16 cellular contexts compared by ENCODE assay signal in the genomic region with DNA sequence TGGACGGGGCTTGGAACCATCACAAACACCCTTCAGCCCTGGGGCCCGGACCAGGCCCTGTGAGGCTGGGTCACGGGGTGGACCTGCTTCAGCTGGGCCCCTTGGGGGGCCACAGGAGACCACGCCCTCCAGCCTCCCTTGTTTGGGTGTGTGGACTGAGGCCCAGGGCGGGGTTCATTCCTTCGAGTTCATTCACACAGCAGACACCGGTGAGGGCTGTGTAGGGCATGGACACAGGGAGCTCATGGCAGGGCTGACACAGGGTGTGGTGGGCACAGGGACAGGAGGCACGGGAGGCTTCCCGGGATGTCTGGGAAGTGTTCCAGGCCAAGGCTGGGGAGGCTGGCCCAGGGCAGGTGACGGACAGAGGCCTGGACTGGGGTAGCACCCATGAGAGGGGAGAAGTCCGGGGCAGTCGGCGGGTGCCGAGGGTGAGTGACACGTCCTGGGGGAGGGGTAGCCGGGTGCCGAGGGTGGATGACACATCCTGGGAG. TPM values are rescaled to one million over a fixed set of nuclear protein-coding genes. Genes with fewer than 3 reads are reported as not detected.
A peak's percentile ranks its signal among the peaks of the same experiment; 100 is the strongest.
DNase-seq lines count a peak whose midpoint lies in the region; ATAC-seq and TF ChIP-seq lines count a peak whose summit lies in the region.
"Had no signal": no experiment of that assay in that cellular context is flagged by ENCODE, and none has a peak within 500 bp of the region (broad histone marks: within the 10 kb centered on the region; RNA-seq: fewer than 3 reads in every experiment).

No MANE protein-coding gene starts in this region.

- no peaks in the 10 kb centered on the region for H3K79me2 ChIP-seq in GM23338 (replicated peaks; ENCODE audit: insufficient read depth)

- DNase-seq in MCF 10A (ENCODE audit: unreplicated experiment) (peak; percentile 31), breast epithelium (ENCODE audit: low spot score in 2 of 2) (no peak), choroid plexus epithelial cell (ENCODE audit: low read depth) (peak; percentile 40), left lung (no peak), vagina (ENCODE audit: extremely low spot score in 2 of 2) (no peak), retina (no peak), GM23338 (ENCODE audit: low spot score) (no peak), glutamatergic neuron (no peak)
- DNase-seq: activated gamma-delta T cell; effector CD4-positive, alpha-beta T cell; GDM1; islet precursor cell; NCI-H146; Peyer's patch; right lobe of liver had no signal

- no peaks in the 10 kb centered on the region for H3K36me3 ChIP-seq in breast epithelium
- peaks cover 0 to 19% of the 10 kb centered on the region in 2 donors for H3K36me3 ChIP-seq in left lung
- H3K36me3 ChIP-seq in vagina: no peaks in the 10 kb centered on the region
- no peaks in the 10 kb centered on the region for H3K36me3 ChIP-seq in GM23338 (ENCODE audit: insufficient read depth)
- H3K36me3 ChIP-seq: Peyer's patch, right lobe of liver had no signal

- no peaks in the 10 kb centered on the region for H3K4me1 ChIP-seq in breast epithelium
- no peaks in the 10 kb centered on the region for H3K4me1 ChIP-seq in left lung
- H3K4me1 ChIP-seq in vagina: peaks cover 24% of the 10 kb centered on the region
- no peaks in the 10 kb centered on the region for H3K4me1 ChIP-seq in GM23338 (ENCODE audit: insufficient read depth)
- H3K4me1 ChIP-seq: Peyer's patch, right lobe of liver had no signal

- H3K9me2 ChIP-seq in GM23338 (ENCODE audit: insufficient read depth): no peaks in the 10 kb centered on the region

- H3K9me3 ChIP-seq in breast epithelium (no peaks in the 10 kb centered on the region), left lung (no peaks in the 10 kb centered on the region), vagina (no peaks in the 10 kb centered on the region)
- H3K9me3 ChIP-seq: Peyer's patch, right lobe of liver had no signal

- H3K4me1 Mint-ChIP-seq in MCF 10A (ENCODE audit: insufficient read depth, unreplicated experiment) (peaks cover 5% of the 10 kb centered on the region), GM23338 (no peaks in the 10 kb centered on the region), glutamatergic neuron (ENCODE audit: low read depth, unreplicated experiment) (peaks cover 2% of the 10 kb centered on the region)

- no peak overlapping the region for H2AFZ ChIP-seq in GM23338

- no peaks in the 10 kb centered on the region for H3K27me3 ChIP-seq in breast epithelium
- no peaks in the 10 kb centered on the region for H3K27me3 ChIP-seq in left lung
- H3K27me3 ChIP-seq in vagina: no peaks in the 10 kb centered on the region
- H3K27me3 ChIP-seq in GM23338 (ENCODE audit: insufficient read depth): no peaks in the 10 kb centered on the region
- H3K27me3 ChIP-seq: Peyer's patch, right lobe of liver had no signal

- intact Hi-C loops in MCF 10A (cut with micrococcal nuclease) (no loop called here), breast epithelium (cut with DNase I; ENCODE audit: low total_unique reads) (no loop called here), left lung (cut with DNase I) (no loop called here), vagina (cut with DNase I) (loop anchor here (5.0 kb wide), 1 partner anchor 1607 kb away; no protein-coding TSS in a partner anchor)

- H3K27ac Mint-ChIP-seq in MCF 10A (ENCODE audit: low read depth, unreplicated experiment) (peak overlapping the region; percentile 54), GM23338 (no peak overlapping the region), glutamatergic neuron (ENCODE audit: unreplicated experiment) (no peak overlapping the region)

- no peaks in the 10 kb centered on the region for H3K9me3 Mint-ChIP-seq in MCF 10A (ENCODE audit: unreplicated experiment)
- no peaks in the 10 kb centered on the region for H3K9me3 Mint-ChIP-seq in GM23338
- H3K9me3 Mint-ChIP-seq in glutamatergic neuron (ENCODE audit: unreplicated experiment): peaks cover 9% of the 10 kb centered on the region

- H3F3A ChIP-seq in GM23338 (replicated peaks; ENCODE audit: low read depth): no peaks in the 10 kb centered on the region

- CTCF ChIA-PET in MCF 10A (lab: Yijun Ruan, JAX): interaction anchor here (0.6 kb wide), 1 partner anchor 39 kb away, joined by 4 read pairs; no protein-coding TSS in a partner anchor

- H3K27ac ChIP-seq in breast epithelium (peak overlapping the region in 1 of 2 donors; percentile 32), left lung (no peak overlapping the region), vagina (peak overlapping the region; percentile 21), GM23338 (ENCODE audit: low read depth) (no peak overlapping the region)
- H3K27ac ChIP-seq: Peyer's patch, right lobe of liver had no signal

- H4K20me1 ChIP-seq in GM23338 (replicated peaks; ENCODE audit: insufficient read depth): no peaks in the 10 kb centered on the region

- TF ChIP-seq CTCF in MCF 10A (IDR thresholded peaks at IDR 0.05; ENCODE audit: unreplicated experiment): no peak
- no peak for TF ChIP-seq CTCF in breast epithelium (IDR thresholded peaks at IDR 0.05)
- TF ChIP-seq CTCF in choroid plexus epithelial cell (conservative IDR thresholded peaks at IDR 0.05; ENCODE audit: low read depth, low read length): no peak
- no peak for TF ChIP-seq CTCF in left lung (IDR thresholded peaks at IDR 0.05)
- TF ChIP-seq CTCF in vagina (IDR thresholded peaks at IDR 0.05): no peak
- no peak for TF ChIP-seq CTCF in GM23338 (conservative IDR thresholded peaks at IDR 0.05; ENCODE audit: low read depth in 2 of 2)
- TF ChIP-seq CTCF in glutamatergic neuron (IDR thresholded peaks at IDR 0.05; ENCODE audit: partially characterized antibody, unreplicated experiment): no peak

- POLR2A ChIA-PET in MCF 10A (lab: Yijun Ruan, JAX): interaction anchor here (1.0 to 1.6 kb wide), 2 partner anchors 9 to 14 kb away, joined by 4 read pairs; a partner anchor contains a TSS

- H3K36me3 Mint-ChIP-seq in MCF 10A (ENCODE audit: insufficient read depth, unreplicated experiment): peaks cover 8% of the 10 kb centered on the region
- no peaks in the 10 kb centered on the region for H3K36me3 Mint-ChIP-seq in GM23338 (ENCODE audit: low read depth)
- no peaks in the 10 kb centered on the region for H3K36me3 Mint-ChIP-seq in glutamatergic neuron (ENCODE audit: unreplicated experiment)

- H3K27me3 Mint-ChIP-seq in MCF 10A (ENCODE audit: insufficient read depth, unreplicated experiment) (no peaks in the 10 kb centered on the region), GM23338 (ENCODE audit: insufficient read depth, low read depth, poor library complexity) (peaks cover 7% of the 10 kb centered on the region), glutamatergic neuron (ENCODE audit: unreplicated experiment) (peaks cover 2% of the 10 kb centered on the region)

- ATAC-seq in left lung: peak; percentile 11
- no peak for ATAC-seq in GM23338

- no TSS peak for BruUV-seq in MCF 10A (replicated peaks; lab: Mats Ljungman, UMichigan)

- no peak for TF ChIP-seq POLR2A in breast epithelium (IDR thresholded peaks at IDR 0.05)
- TF ChIP-seq POLR2A in vagina (IDR thresholded peaks at IDR 0.05): no peak

- H3K4me3 Mint-ChIP-seq in MCF 10A (ENCODE audit: unreplicated experiment) (no peak overlapping the region), GM23338 (no peak overlapping the region), glutamatergic neuron (ENCODE audit: unreplicated experiment) (no peak overlapping the region)

- no peak overlapping the region for H3K4me3 ChIP-seq in breast epithelium
- no peak overlapping the region for H3K4me3 ChIP-seq in choroid plexus epithelial cell (ENCODE audit: low read depth, low read length)
- H3K4me3 ChIP-seq in left lung: no peak overlapping the region
- no peak overlapping the region for H3K4me3 ChIP-seq in vagina
- H3K4me3 ChIP-seq in GM23338: no peak overlapping the region
- H3K4me3 ChIP-seq: Peyer's patch, right lobe of liver had no signal

- no peak overlapping the region for H3K4me2 ChIP-seq in GM23338

TF ChIP-seq in GM23338, 12 proteins besides CTCF, POLR2A, EP300 and RAD21 (continues in another document):
- TF ChIP-seq ZNF114 (CRISPR knock-in tag; IDR thresholded peaks at IDR 0.05): no peak

RNA-seq across cellular contexts. Expression of a gene that starts 8.9 kb away (rescaled TPM):
- total RNA-seq in MCF 10A (2022): 24.5 and 30.5 TPM in 2 replicates
- total RNA-seq in breast epithelium: 10 to 100 TPM; 35.4 to 57.4 (median 40.0) TPM
- 10 to 100 TPM; 12.0 to 17.5 TPM for total RNA-seq in left lung
- total RNA-seq in vagina: 25.0 TPM
- total RNA-seq in GM23338 (2014; rRNA removed; shearing (Covaris generic)): 21.7 and 53.9 TPM in 2 replicates
- 33.4 and 37.7 TPM in 2 replicates for polyA plus RNA-seq in GM23338 (2016; fragmentation: Nextera tagmentation; extraction: Ambion mirVana)
- total RNA-seq in glutamatergic neuron (ENCODE audit: unreplicated experiment): 16.5 TPM

RNA-seq across cellular contexts. Expression of a gene that starts 18.8 kb away (rescaled TPM):
- total RNA-seq in MCF 10A (2022) (0.33 and 0.69 TPM in 2 replicates), breast epithelium (1 to 10 TPM; 3.0 to 7.6 (median 3.3) TPM), left lung (10 to 100 TPM in 1 of 2 donors, 1 to 10 TPM in 1; 6.6 to 11.1 TPM), vagina (16.9 TPM), glutamatergic neuron (ENCODE audit: unreplicated experiment) (4.1 TPM)
- 0.49 and 1.1 TPM in 2 replicates for total RNA-seq in GM23338 (2014; rRNA removed; shearing (Covaris generic))
- 0.63 and 0.92 TPM in 2 replicates for polyA plus RNA-seq in GM23338 (2016; fragmentation: Nextera tagmentation; extraction: Ambion mirVana)

RNA-seq across cellular contexts. Expression of a gene that starts 27.3 kb away (rescaled TPM):
- total RNA-seq in MCF 10A (2022) (15.5 and 16.4 TPM in 2 replicates), breast epithelium (10 to 100 TPM in 1 of 3 donors, 1 to 10 TPM in 2; 5.6 to 19.0 (median 8.6) TPM), left lung (10 to 100 TPM; 21.7 to 22.4 TPM), vagina (35.4 TPM), glutamatergic neuron (ENCODE audit: unreplicated experiment) (140 TPM)
- 21.3 and 23.2 TPM in 2 replicates for total RNA-seq in GM23338 (2014; rRNA removed; shearing (Covaris generic))
- 4.8 and 5.6 TPM in 2 replicates for polyA plus RNA-seq in GM23338 (2016; fragmentation: Nextera tagmentation; extraction: Ambion mirVana)

RNA-seq across cellular contexts. Expression of a gene that starts 45.3 kb away (rescaled TPM):
- total RNA-seq in MCF 10A (2022): 9.6 and 9.9 TPM in 2 replicates
- total RNA-seq in breast epithelium: 1 to 10 TPM; 4.6 to 7.5 (median 6.7) TPM
- 1 to 10 TPM; 5.8 to 7.6 TPM for total RNA-seq in left lung
- total RNA-seq in vagina: 3.2 TPM
- total RNA-seq in GM23338 (2014; rRNA removed; shearing (Covaris generic)): 20.4 and 22.7 TPM in 2 replicates
- 8.8 and 10.2 TPM in 2 replicates for polyA plus RNA-seq in GM23338 (2016; fragmentation: Nextera tagmentation; extraction: Ambion mirVana)
- total RNA-seq in glutamatergic neuron (ENCODE audit: unreplicated experiment): 22.9 TPM

RNA-seq across cellular contexts. Expression of a gene that starts 50.7 kb away (rescaled TPM):
- total RNA-seq in MCF 10A (2022) (not detected in 2 replicates), breast epithelium (not detected), left lung (1 to 10 TPM in 1 of 2 donors, under 1 TPM in 1; 0.47 to 2.6 TPM), vagina (not detected), glutamatergic neuron (ENCODE audit: unreplicated experiment) (15.8 TPM)
- total RNA-seq in GM23338 (2014; rRNA removed; shearing (Covaris generic)): 0.14 TPM in 1 of 2 replicates, not detected in the other
- not detected in 2 replicates for polyA plus RNA-seq in GM23338 (2016; fragmentation: Nextera tagmentation; extraction: Ambion mirVana)
- polyA plus RNA-seq: AG04450 had no signal

Comparison
In these comparisons a context has a peak if more than half of its experiments do, and no peak if none do; other contexts are left out.
1. DNase-seq: peak in MCF 10A (single experiment) and choroid plexus epithelial cell (single experiment); none in breast epithelium (0 of 2), left lung (0 of 2), vagina (0 of 2), retina (single experiment), GM23338 (single experiment) and glutamatergic neuron (single experiment).